1 cellular context compared by ENCODE assay signal in genomic region chr6:170248111-170248805, GRCh38.
TF ChIP-seq lines count a peak whose summit lies in the region.

No MANE protein-coding gene starts in this region.

TF ChIP-seq in GM23338, 12 proteins besides CTCF, POLR2A, EP300 and RAD21 (continued from another document):
- no peak for TF ChIP-seq EZH2 (IDR thresholded peaks at IDR 0.05; ENCODE audit: low read depth, unreplicated experiment)
- no peak for TF ChIP-seq ZNF462 (CRISPR knock-in tag; IDR thresholded peaks at IDR 0.05)
- no peak for TF ChIP-seq ZNF114 (CRISPR knock-in tag; IDR thresholded peaks at IDR 0.05)
- TF ChIP-seq JUNB (IDR thresholded peaks at IDR 0.05; ENCODE audit: unreplicated experiment), result no peak
- no peak for TF ChIP-seq NANOG (IDR thresholded peaks at IDR 0.05; ENCODE audit: borderline replicate concordance)
- TF ChIP-seq STAT1 (IDR thresholded peaks at IDR 0.05; ENCODE audit: unreplicated experiment), result no peak
- no peak for TF ChIP-seq REST (IDR thresholded peaks at IDR 0.05; ENCODE audit: unreplicated experiment)
- no peak for TF ChIP-seq ZNF331 (CRISPR knock-in tag; IDR thresholded peaks at IDR 0.05; ENCODE audit: low read depth)
- TF ChIP-seq POLR2AphosphoS5 (IDR thresholded peaks at IDR 0.05; ENCODE audit: low read depth), result no peak
- TF ChIP-seq CREB1 (CRISPR knock-in tag; IDR thresholded peaks at IDR 0.05; ENCODE audit: low read depth), result no peak
